2 cellular contexts compared by ENCODE assay signal in genomic region chr18:21741511-21742322, GRCh38.
A peak's percentile ranks its signal among the peaks of the same experiment; 100 is the strongest.
TF ChIP-seq lines count a peak whose summit lies in the region.

No MANE protein-coding gene starts in this region.

TF ChIP-seq in WTC11, 78 proteins besides CTCF, POLR2A, EP300 and RAD21:
- TF ChIP-seq KAT7 (CRISPR knock-in tag; IDR thresholded peaks at IDR 0.05; ENCODE audit: borderline replicate concordance) (0 out of 2 replicates have a peak, but pooled peaks have one; percentile 60), ERG (CRISPR knock-in tag; IDR thresholded peaks at IDR 0.05) (no peak), ZNF232 (CRISPR knock-in tag; IDR thresholded peaks at IDR 0.05) (no peak), FOXK1 (CRISPR knock-in tag; IDR thresholded peaks at IDR 0.05) (peak; percentile 48; the same call in 1 of the 2 replicates), ZNF281 (CRISPR knock-in tag; IDR thresholded peaks at IDR 0.05) (no peak), ATF1 (CRISPR knock-in tag; IDR thresholded peaks at IDR 0.05) (0 out of 2 replicates have a peak, but pooled peaks have one; percentile 20), FOXP4 (CRISPR knock-in tag; IDR thresholded peaks at IDR 0.05) (peak; percentile 38; the same call in 1 of the 2 replicates), ESRRA (CRISPR knock-in tag; IDR thresholded peaks at IDR 0.05; ENCODE audit: borderline replicate concordance) (0 out of 2 replicates have a peak, but pooled peaks have one; percentile 23), PRRX2 (CRISPR knock-in tag; IDR thresholded peaks at IDR 0.05) (no peak)
TF ChIP-seq in WTC11: peak in this region for 5.

TF ChIP-seq in H1, 55 proteins besides CTCF, POLR2A, EP300 and RAD21:
- TF ChIP-seq E2F6 (IDR thresholded peaks at IDR 0.05) = no peak
- no peak for TF ChIP-seq SP1 (IDR thresholded peaks at IDR 0.05; ENCODE audit: low read depth, low read length)
- TF ChIP-seq ASH2L (IDR thresholded peaks at IDR 0.05; ENCODE audit: low read length) = peak; percentile 47
- no peak for TF ChIP-seq POLR2AphosphoS5 (IDR thresholded peaks at IDR 0.05; ENCODE audit: low read depth, low read length)
- TF ChIP-seq CEBPB (IDR thresholded peaks at IDR 0.05; ENCODE audit: low read depth, low read length) = no peak
- no peak for TF ChIP-seq RFX5 (IDR thresholded peaks at IDR 0.05; ENCODE audit: borderline replicate concordance, low read depth, low read length)
- no peak for TF ChIP-seq SUZ12 (IDR thresholded peaks at IDR 0.05; ENCODE audit: low read length)
- TF ChIP-seq MAX (IDR thresholded peaks at IDR 0.05) = no peak; the same call in 1 of the 2 replicates
- peak; percentile 21; the same call in 1 of the 2 replicates for TF ChIP-seq PHF8 (conservative IDR thresholded peaks at IDR 0.05; ENCODE audit: low read depth, low read length)
- peak; percentile 16 for TF ChIP-seq KDM4A (IDR thresholded peaks at IDR 0.05; ENCODE audit: low read depth, low read length, severe bottlenecking)
- TF ChIP-seq SIRT6 (IDR thresholded peaks at IDR 0.05; ENCODE audit: low read length) = no peak
- no peak for TF ChIP-seq EGR1 (IDR thresholded peaks at IDR 0.05; ENCODE audit: borderline replicate concordance, low read depth, low read length)
- peak in 1 of 2 experiments; percentile 62; a peak in 1 of 4 replicates for TF ChIP-seq SIN3A (conservative IDR thresholded peaks at IDR 0.05 in 1 of 2, IDR thresholded peaks at IDR 0.05 in 1 of 2; ENCODE audit: low read depth in 1 of 2, low read length in 2 of 2)
- no peak for TF ChIP-seq GTF2F1 (IDR thresholded peaks at IDR 0.05; ENCODE audit: borderline replicate concordance, low read depth, low read length)
